ENCODE assay signal across 26 cellular contexts in genomic region chr2:239548965-239549595, GRCh38.
A peak's percentile ranks its signal among the peaks of the same experiment; 100 is the strongest.
DNase-seq lines count a peak whose midpoint lies in the region; ATAC-seq and TF ChIP-seq lines count a peak whose summit lies in the region.
"Had no signal": no experiment of that assay in that cellular context is flagged by ENCODE, and none has a peak within 500 bp of the region (broad histone marks: within the 10 kb centered on the region; RNA-seq: fewer than 3 reads in every experiment).

No MANE protein-coding gene starts in this region.

- H3K27me3 Mint-ChIP-seq in CD8-positive, alpha-beta memory T cell: peaks cover 9 to 26% of the 10 kb centered on the region in 2 donors
- peaks cover 14% of the 10 kb centered on the region for H3K27me3 Mint-ChIP-seq in activated CD8-positive, alpha-beta T cell treated with anti-CD3 and anti-CD28 coated beads for 36 hours
- H3K27me3 Mint-ChIP-seq in nephron progenitor cell (ENCODE audit: low read depth, poor library complexity): peaks cover 13% of the 10 kb centered on the region

- H3K36me3 Mint-ChIP-seq in CD8-positive, alpha-beta memory T cell: no peaks in the 10 kb centered on the region
- H3K36me3 Mint-ChIP-seq in activated CD8-positive, alpha-beta T cell treated with anti-CD3 and anti-CD28 coated beads for 36 hours (ENCODE audit: low read depth): peaks cover 4% of the 10 kb centered on the region
- no peaks in the 10 kb centered on the region for H3K36me3 Mint-ChIP-seq in nephron progenitor cell (ENCODE audit: low read depth)

- peaks cover 27% of the 10 kb centered on the region for H3K4me1 ChIP-seq in CD8-positive, alpha-beta memory T cell (ENCODE audit: insufficient read depth, low read length)
- H3K4me1 ChIP-seq: HAP-1 had no signal

- no peak overlapping the region for H3K4me3 ChIP-seq in CD8-positive, alpha-beta memory T cell (ENCODE audit: low read length)
- H3K4me3 ChIP-seq: cardiac muscle cell, GM12878, HAP-1, PC-9, psoas muscle had no signal

- H3K27me3 ChIP-seq in CD8-positive, alpha-beta memory T cell (ENCODE audit: insufficient read depth, low read length, poor library complexity, severe bottlenecking): no peaks in the 10 kb centered on the region
- H3K27me3 ChIP-seq: cardiac muscle cell had no signal

- peak overlapping the region in 4 of 7 donors; percentile 24 to 60 (median 36) for H3K4me3 Mint-ChIP-seq in CD8-positive, alpha-beta memory T cell
- H3K4me3 Mint-ChIP-seq in activated CD8-positive, alpha-beta T cell treated with anti-CD3 and anti-CD28 coated beads for 36 hours: no peak overlapping the region
- H3K4me3 Mint-ChIP-seq in nephron progenitor cell: peak overlapping the region; percentile 8
- H3K4me3 Mint-ChIP-seq: T-helper 1 cell treated with Interleukin-12 subunit alpha and Interleukin-12 subunit beta and Interleukin-4 antibody, amounts not matched to agents 30 μg/mL and 1 μg/mL, for 36 hours had no signal

- CTCF ChIA-PET in CD8-positive, alpha-beta memory T cell (lab: Charles Lee): interaction anchor here (1.1 kb wide), 1 partner anchor 9 kb away, joined by 3 read pairs; no protein-coding TSS in a partner anchor
- CTCF ChIA-PET in activated CD8-positive, alpha-beta T cell treated with anti-CD3 and anti-CD28 coated beads for 36 hours (lab: Charles Lee): no interaction called here

- no peak for ATAC-seq in activated CD8-positive, alpha-beta T cell treated with anti-CD3 and anti-CD28 coated beads for 36 hours
- no peak for ATAC-seq in GM18870 (IDR thresholded peaks at IDR 0.05; ENCODE audit: unreplicated experiment)
- ATAC-seq: GM12878, left ventricle myocardium superior, psoas muscle, SK-N-SH treated with all-trans-retinoic acid at 6 μM for 48 hours had no signal

- TF ChIP-seq CTCF in activated CD8-positive, alpha-beta T cell treated with anti-CD3 and anti-CD28 coated beads for 36 hours (IDR thresholded peaks at IDR 0.05): no peak
- TF ChIP-seq CTCF in nephron progenitor cell (IDR thresholded peaks at IDR 0.05): no peak

- H3K9me3 ChIP-seq in CD8-positive, alpha-beta memory T cell (ENCODE audit: low read length): no peaks in the 10 kb centered on the region
- H3K9me3 ChIP-seq: HAP-1, psoas muscle had no signal

- intact Hi-C loops in activated CD8-positive, alpha-beta T cell treated with anti-CD3 and anti-CD28 coated beads for 36 hours (cut with micrococcal nuclease): no loop called here

- POLR2A ChIA-PET in CD8-positive, alpha-beta memory T cell (lab: Charles Lee): no interaction called here
- POLR2A ChIA-PET in activated CD8-positive, alpha-beta T cell treated with anti-CD3 and anti-CD28 coated beads for 36 hours (lab: Charles Lee): no interaction called here

- H3K4me1 Mint-ChIP-seq in CD8-positive, alpha-beta memory T cell: peaks cover 40 to 54% (median 43%) of the 10 kb centered on the region in 3 donors
- peaks cover 46% of the 10 kb centered on the region for H3K4me1 Mint-ChIP-seq in activated CD8-positive, alpha-beta T cell treated with anti-CD3 and anti-CD28 coated beads for 36 hours (ENCODE audit: low read depth)
- H3K4me1 Mint-ChIP-seq in nephron progenitor cell: peaks cover 37% of the 10 kb centered on the region

- peak; percentile 56 for DNase-seq in activated effector memory CD4-positive, alpha-beta T cell treated with anti-CD3 and anti-CD28 coated beads, Interleukin-2, amount 50 U/mL, for 16 hours
- no peak for DNase-seq in activated effector memory CD4-positive, alpha-beta T cell treated with Interleukin-2 at 50 U/mL for 16 hours
- DNase-seq in CD8-positive, alpha-beta memory T cell: no peak
- no peak for DNase-seq in activated CD8-positive, alpha-beta T cell treated with anti-CD3 and anti-CD28 coated beads for 36 hours
- DNase-seq in nephron progenitor cell: no peak
- DNase-seq in NCI-H2171 (lab: John Stamatoyannopoulos, UW): no peak
- no peak for DNase-seq in nucleus accumbens (lab: John Stamatoyannopoulos, UW)
- DNase-seq: dermis blood vessel endothelial cell, DMS 273 treated with DMSO at 0.1 percent for 48 hours, islet precursor cell, KG1, left ventricle myocardium superior, NCI-H1417, NCI-H2029, NCI-H524, PC-9, psoas muscle, Right ventricle myocardium superior, trophoblast cell had no signal

- no peaks in the 10 kb centered on the region for H3K36me3 ChIP-seq in CD8-positive, alpha-beta memory T cell (ENCODE audit: insufficient read depth, low read length)
- H3K36me3 ChIP-seq: cardiac muscle cell, HAP-1 had no signal

- peaks cover 0 to 1% (median 0%) of the 10 kb centered on the region in 5 donors for H3K9me3 Mint-ChIP-seq in CD8-positive, alpha-beta memory T cell
- no peaks in the 10 kb centered on the region for H3K9me3 Mint-ChIP-seq in activated CD8-positive, alpha-beta T cell treated with anti-CD3 and anti-CD28 coated beads for 36 hours
- H3K9me3 Mint-ChIP-seq in nephron progenitor cell: no peaks in the 10 kb centered on the region
- H3K9me3 Mint-ChIP-seq: T-helper 1 cell treated with Interleukin-12 subunit alpha and Interleukin-12 subunit beta and Interleukin-4 antibody, amounts not matched to agents 30 μg/mL and 1 μg/mL, for 36 hours had no signal

- peak overlapping the region in 7 of 8 donors; percentile 24 to 88 (median 53) for H3K27ac Mint-ChIP-seq in CD8-positive, alpha-beta memory T cell
- peak overlapping the region; percentile 40 for H3K27ac Mint-ChIP-seq in activated CD8-positive, alpha-beta T cell treated with anti-CD3 and anti-CD28 coated beads for 36 hours
- H3K27ac Mint-ChIP-seq in nephron progenitor cell: no peak overlapping the region
- H3K27ac Mint-ChIP-seq: T-helper 1 cell treated with Interleukin-12 subunit alpha and Interleukin-12 subunit beta and Interleukin-4 antibody, amounts not matched to agents 30 μg/mL and 1 μg/mL, for 36 hours had no signal

- H3K27ac ChIP-seq in CD8-positive, alpha-beta memory T cell (ENCODE audit: low read depth, low read length): no peak overlapping the region
- H3K27ac ChIP-seq: cardiac muscle cell, HL-60, PC-9, psoas muscle had no signal
